In the genomic region with DNA sequence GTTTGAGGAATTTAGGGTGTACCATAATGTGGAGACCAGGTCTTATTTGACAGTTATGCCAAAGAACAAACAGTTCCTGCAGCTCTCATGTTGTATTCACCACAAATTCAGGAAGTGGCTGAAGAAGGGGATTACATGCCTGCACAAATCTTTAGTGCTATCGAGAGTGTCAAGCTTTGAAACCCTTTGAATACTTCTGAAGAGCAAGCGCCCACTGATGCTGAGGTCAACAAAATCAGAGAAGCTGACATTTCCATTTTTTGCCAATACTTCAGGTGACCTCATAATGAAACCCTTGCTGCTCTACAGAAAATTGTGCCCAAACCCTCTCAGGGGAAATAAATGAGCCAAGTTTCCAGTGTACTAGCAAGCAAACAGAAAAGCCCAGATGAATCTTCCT, we compare ENCODE assay signal across 14 cellular contexts.
DNase-seq lines count a peak whose midpoint lies in the region; ATAC-seq and TF ChIP-seq lines count a peak whose summit lies in the region.
"Had no signal": no experiment of that assay in that cellular context is flagged by ENCODE, and none has a peak within 500 bp of the region (broad histone marks: within the 10 kb centered on the region; RNA-seq: fewer than 3 reads in every experiment).

No MANE protein-coding gene starts in this region.

- H3K9me3 Mint-ChIP-seq in activated naive CD8-positive, alpha-beta T cell treated with anti-CD3 and anti-CD28 coated beads, Interleukin-2, amount 50 U/mL, for 24 hours = no peaks in the 10 kb centered on the region
- H3K9me3 Mint-ChIP-seq: memory B cell had no signal

- H3K36me3 Mint-ChIP-seq in activated naive CD8-positive, alpha-beta T cell treated with anti-CD3 and anti-CD28 coated beads, Interleukin-2, amount 50 U/mL, for 24 hours (ENCODE audit: low read depth) = no peaks in the 10 kb centered on the region
- H3K36me3 Mint-ChIP-seq: memory B cell had no signal

- peaks cover 20% of the 10 kb centered on the region for H3K4me1 Mint-ChIP-seq in activated naive CD8-positive, alpha-beta T cell treated with anti-CD3 and anti-CD28 coated beads, Interleukin-2, amount 50 U/mL, for 24 hours

- peak overlapping the region; percentile 17 for H3K4me3 Mint-ChIP-seq in activated naive CD8-positive, alpha-beta T cell treated with anti-CD3 and anti-CD28 coated beads, Interleukin-2, amount 50 U/mL, for 24 hours
- H3K4me3 Mint-ChIP-seq: memory B cell had no signal

- ATAC-seq in GM18858 (IDR thresholded peaks at IDR 0.05; ENCODE audit: unreplicated experiment) (peak; percentile 35), GM21529 (IDR thresholded peaks at IDR 0.05; ENCODE audit: unreplicated experiment) (peak; percentile 57), HG03469 (IDR thresholded peaks at IDR 0.05; ENCODE audit: unreplicated experiment) (peak; percentile 57), SK-N-SH treated with all-trans-retinoic acid at 6 μM for 48 hours (no peak)
- ATAC-seq in activated naive CD8-positive, alpha-beta T cell treated with anti-CD3 and anti-CD28 coated beads, Interleukin-2, amount 50 U/mL, for 24 hours = peak; percentile 53

- no peak for DNase-seq in activated naive CD8-positive, alpha-beta T cell treated with anti-CD3 and anti-CD28 coated beads, Interleukin-2, amount 50 U/mL, for 24 hours
- DNase-seq in NCI-H82 treated with DMSO at 0.1 percent for 48 hours (lab: John Stamatoyannopoulos, UW; ENCODE audit: unreplicated experiment) (no peak), NCI-H2081 (lab: John Stamatoyannopoulos, UW) (no peak)
- DNase-seq: activated CD4-positive, alpha-beta T cell treated with anti-CD3 and anti-CD28 coated beads for 4 hours; activated gamma-delta T cell treated with Interleukin-2 at 50 U/mL for 16 hours; NCI-H1436; Peyer's patch; T-helper 17 cell; uterus had no signal

- no peaks in the 10 kb centered on the region for H3K27me3 Mint-ChIP-seq in activated naive CD8-positive, alpha-beta T cell treated with anti-CD3 and anti-CD28 coated beads, Interleukin-2, amount 50 U/mL, for 24 hours
- H3K27me3 Mint-ChIP-seq: memory B cell, T-helper 17 cell had no signal

- peak overlapping the region; percentile 67 for H3K27ac Mint-ChIP-seq in activated naive CD8-positive, alpha-beta T cell treated with anti-CD3 and anti-CD28 coated beads, Interleukin-2, amount 50 U/mL, for 24 hours
- H3K27ac Mint-ChIP-seq: memory B cell had no signal

TF ChIP-seq in SK-N-SH treated with all-trans-retinoic acid at 6 μM for 48 hours, 23 proteins besides CTCF, POLR2A, EP300 and RAD21:
- TF ChIP-seq TOX (CRISPR knock-in tag; IDR thresholded peaks at IDR 0.05; ENCODE audit: borderline replicate concordance) (no peak), TCF4 (CRISPR knock-in tag; IDR thresholded peaks at IDR 0.05; ENCODE audit: borderline replicate concordance) (no peak), CSDC2 (CRISPR knock-in tag; IDR thresholded peaks at IDR 0.05) (no peak), RARB (CRISPR knock-in tag; IDR thresholded peaks at IDR 0.05) (no peak), ZNF565 (CRISPR knock-in tag; conservative IDR thresholded peaks at IDR 0.05; ENCODE audit: low read depth) (no peak), ARNTL (CRISPR knock-in tag; IDR thresholded peaks at IDR 0.05; ENCODE audit: borderline replicate concordance, low read depth) (no peak), ZC3H10 (CRISPR knock-in tag; IDR thresholded peaks at IDR 0.05) (no peak), SNAI2 (CRISPR knock-in tag; IDR thresholded peaks at IDR 0.05) (no peak), ZNF8 (CRISPR knock-in tag; IDR thresholded peaks at IDR 0.05) (no peak), ZNF70 (CRISPR knock-in tag; IDR thresholded peaks at IDR 0.05) (no peak), BACH2 (CRISPR knock-in tag; IDR thresholded peaks at IDR 0.05; ENCODE audit: borderline replicate concordance) (no peak)
- TF ChIP-seq, protein P1, sequence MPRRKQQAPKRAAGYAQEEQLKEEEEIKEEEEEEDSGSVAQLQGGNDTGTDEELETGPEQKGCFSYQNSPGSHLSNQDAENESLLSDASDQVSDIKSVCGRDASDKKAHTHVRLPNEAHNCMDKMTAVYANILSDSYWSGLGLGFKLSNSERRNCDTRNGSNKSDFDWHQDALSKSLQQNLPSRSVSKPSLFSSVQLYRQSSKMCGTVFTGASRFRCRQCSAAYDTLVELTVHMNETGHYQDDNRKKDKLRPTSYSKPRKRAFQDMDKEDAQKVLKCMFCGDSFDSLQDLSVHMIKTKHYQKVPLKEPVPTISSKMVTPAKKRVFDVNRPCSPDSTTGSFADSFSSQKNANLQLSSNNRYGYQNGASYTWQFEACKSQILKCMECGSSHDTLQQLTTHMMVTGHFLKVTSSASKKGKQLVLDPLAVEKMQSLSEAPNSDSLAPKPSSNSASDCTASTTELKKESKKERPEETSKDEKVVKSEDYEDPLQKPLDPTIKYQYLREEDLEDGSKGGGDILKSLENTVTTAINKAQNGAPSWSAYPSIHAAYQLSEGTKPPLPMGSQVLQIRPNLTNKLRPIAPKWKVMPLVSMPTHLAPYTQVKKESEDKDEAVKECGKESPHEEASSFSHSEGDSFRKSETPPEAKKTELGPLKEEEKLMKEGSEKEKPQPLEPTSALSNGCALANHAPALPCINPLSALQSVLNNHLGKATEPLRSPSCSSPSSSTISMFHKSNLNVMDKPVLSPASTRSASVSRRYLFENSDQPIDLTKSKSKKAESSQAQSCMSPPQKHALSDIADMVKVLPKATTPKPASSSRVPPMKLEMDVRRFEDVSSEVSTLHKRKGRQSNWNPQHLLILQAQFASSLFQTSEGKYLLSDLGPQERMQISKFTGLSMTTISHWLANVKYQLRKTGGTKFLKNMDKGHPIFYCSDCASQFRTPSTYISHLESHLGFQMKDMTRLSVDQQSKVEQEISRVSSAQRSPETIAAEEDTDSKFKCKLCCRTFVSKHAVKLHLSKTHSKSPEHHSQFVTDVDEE (CRISPR knock-in tag; IDR thresholded peaks at IDR 0.05) = no peak
- TF ChIP-seq, protein P2, sequence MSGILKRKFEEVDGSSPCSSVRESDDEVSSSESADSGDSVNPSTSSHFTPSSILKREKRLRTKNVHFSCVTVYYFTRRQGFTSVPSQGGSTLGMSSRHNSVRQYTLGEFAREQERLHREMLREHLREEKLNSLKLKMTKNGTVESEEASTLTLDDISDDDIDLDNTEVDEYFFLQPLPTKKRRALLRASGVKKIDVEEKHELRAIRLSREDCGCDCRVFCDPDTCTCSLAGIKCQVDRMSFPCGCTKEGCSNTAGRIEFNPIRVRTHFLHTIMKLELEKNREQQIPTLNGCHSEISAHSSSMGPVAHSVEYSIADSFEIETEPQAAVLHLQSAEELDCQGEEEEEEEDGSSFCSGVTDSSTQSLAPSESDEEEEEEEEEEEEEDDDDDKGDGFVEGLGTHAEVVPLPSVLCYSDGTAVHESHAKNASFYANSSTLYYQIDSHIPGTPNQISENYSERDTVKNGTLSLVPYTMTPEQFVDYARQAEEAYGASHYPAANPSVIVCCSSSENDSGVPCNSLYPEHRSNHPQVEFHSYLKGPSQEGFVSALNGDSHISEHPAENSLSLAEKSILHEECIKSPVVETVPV (CRISPR knock-in tag; IDR thresholded peaks at IDR 0.05) = no peak
- TF ChIP-seq, protein P3, sequence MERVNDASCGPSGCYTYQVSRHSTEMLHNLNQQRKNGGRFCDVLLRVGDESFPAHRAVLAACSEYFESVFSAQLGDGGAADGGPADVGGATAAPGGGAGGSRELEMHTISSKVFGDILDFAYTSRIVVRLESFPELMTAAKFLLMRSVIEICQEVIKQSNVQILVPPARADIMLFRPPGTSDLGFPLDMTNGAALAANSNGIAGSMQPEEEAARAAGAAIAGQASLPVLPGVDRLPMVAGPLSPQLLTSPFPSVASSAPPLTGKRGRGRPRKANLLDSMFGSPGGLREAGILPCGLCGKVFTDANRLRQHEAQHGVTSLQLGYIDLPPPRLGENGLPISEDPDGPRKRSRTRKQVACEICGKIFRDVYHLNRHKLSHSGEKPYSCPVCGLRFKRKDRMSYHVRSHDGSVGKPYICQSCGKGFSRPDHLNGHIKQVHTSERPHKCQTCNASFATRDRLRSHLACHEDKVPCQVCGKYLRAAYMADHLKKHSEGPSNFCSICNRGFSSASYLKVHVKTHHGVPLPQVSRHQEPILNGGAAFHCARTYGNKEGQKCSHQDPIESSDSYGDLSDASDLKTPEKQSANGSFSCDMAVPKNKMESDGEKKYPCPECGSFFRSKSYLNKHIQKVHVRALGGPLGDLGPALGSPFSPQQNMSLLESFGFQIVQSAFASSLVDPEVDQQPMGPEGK (CRISPR knock-in tag; IDR thresholded peaks at IDR 0.05; ENCODE audit: borderline replicate concordance) = no peak
- TF ChIP-seq, protein P4, sequence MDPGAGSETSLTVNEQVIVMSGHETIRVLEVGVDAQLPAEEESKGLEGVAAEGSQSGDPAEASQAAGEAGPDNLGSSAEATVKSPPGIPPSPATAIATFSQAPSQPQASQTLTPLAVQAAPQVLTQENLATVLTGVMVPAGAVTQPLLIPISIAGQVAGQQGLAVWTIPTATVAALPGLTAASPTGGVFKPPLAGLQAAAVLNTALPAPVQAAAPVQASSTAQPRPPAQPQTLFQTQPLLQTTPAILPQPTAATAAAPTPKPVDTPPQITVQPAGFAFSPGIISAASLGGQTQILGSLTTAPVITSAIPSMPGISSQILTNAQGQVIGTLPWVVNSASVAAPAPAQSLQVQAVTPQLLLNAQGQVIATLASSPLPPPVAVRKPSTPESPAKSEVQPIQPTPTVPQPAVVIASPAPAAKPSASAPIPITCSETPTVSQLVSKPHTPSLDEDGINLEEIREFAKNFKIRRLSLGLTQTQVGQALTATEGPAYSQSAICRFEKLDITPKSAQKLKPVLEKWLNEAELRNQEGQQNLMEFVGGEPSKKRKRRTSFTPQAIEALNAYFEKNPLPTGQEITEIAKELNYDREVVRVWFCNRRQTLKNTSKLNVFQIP (CRISPR knock-in tag; IDR thresholded peaks at IDR 0.05; ENCODE audit: borderline replicate concordance, low read depth) = no peak
TF ChIP-seq in SK-N-SH treated with all-trans-retinoic acid at 6 μM for 48 hours: peak in this region for 0.
